ENCODE assay signal across 8 cellular contexts in genomic region chr19:36009633-36010379, GRCh38. TPM values are rescaled to one million over a fixed set of nuclear protein-coding genes. Genes with fewer than 3 reads are reported as not detected.
DNase-seq lines count a peak whose midpoint lies in the region; ATAC-seq, FAIRE-seq and TF ChIP-seq lines count a peak whose summit lies in the region.

No MANE protein-coding gene starts in this region.

- DNase-seq in T-helper 1 cell, result no peak
- no peak for DNase-seq in adipocyte (ENCODE audit: low read depth)
- DNase-seq in keratinocyte (ENCODE audit: low read depth, low spot score), result no peak
- no peak for DNase-seq in COR-L47 (lab: John Stamatoyannopoulos, UW)

- H3K27me3 ChIP-seq in adipocyte (replicated peaks; ENCODE audit: control insufficient read depth, insufficient read depth, low read length) (no peaks in the 10 kb centered on the region), keratinocyte (ENCODE audit: control insufficient read depth, extremely low read depth, insufficient read depth, low read length) (no peaks in the 10 kb centered on the region), subcutaneous abdominal adipose tissue (ENCODE audit: control insufficient read depth in 5 of 5, insufficient read depth in 4 of 5, low read length in 5 of 5) (no peaks in the 10 kb centered on the region)

- H3K79me2 ChIP-seq in keratinocyte (ENCODE audit: control insufficient read depth, insufficient read depth, low read length), result peaks cover 8% of the 10 kb centered on the region

- no peak for TF ChIP-seq CTCF in keratinocyte (optimal IDR thresholded peaks at IDR 0.05 in 1 of 3, IDR thresholded peaks at IDR 0.05 in 1 of 3, conservative IDR thresholded peaks at IDR 0.05 in 1 of 3; ENCODE audit: extremely low read depth in 1 of 3, insufficient read depth in 2 of 3, low read length in 3 of 3)

- H3K4me3 ChIP-seq in adipocyte (ENCODE audit: low read length) (peak overlapping the region; percentile 76), keratinocyte (ENCODE audit: control insufficient read depth in 2 of 3, extremely low read depth in 1 of 3, insufficient read depth in 2 of 3, low read depth in 1 of 3, low read length in 3 of 3) (peak overlapping the region in 2 of 3 experiments; percentile 13 to 46), subcutaneous abdominal adipose tissue (ENCODE audit: low read depth in 1 of 5, low read length in 5 of 5) (peak overlapping the region in 4 of 5 donors; percentile 48 to 61 (median 49))

- FAIRE-seq in keratinocyte (lab: Jason Lieb, UNC), result no peak

- peaks cover 14% of the 10 kb centered on the region for H3K36me3 Mint-ChIP-seq in T-helper 1 cell treated with Interleukin-12 subunit alpha and Interleukin-12 subunit beta and Interleukin-4 antibody, amounts not matched to agents 30 μg/mL and 1 μg/mL, for 36 hours (ENCODE audit: low read depth)

- dilution Hi-C loops in keratinocyte (cut with MboI; ENCODE audit: extremely low pct_ligation_motif_present, low sequenced_read_pairs), result no loop called here

- H3K36me3 ChIP-seq in adipocyte (ENCODE audit: control insufficient read depth, insufficient read depth, low read length, severe bottlenecking) (no peaks in the 10 kb centered on the region), keratinocyte (ENCODE audit: control insufficient read depth in 2 of 2, extremely low read depth in 1 of 2, insufficient read depth in 2 of 2, low read length in 2 of 2) (no peaks in the 10 kb centered on the region), subcutaneous abdominal adipose tissue (ENCODE audit: control insufficient read depth in 5 of 5, insufficient read depth in 5 of 5, low read length in 5 of 5) (no peaks in the 10 kb centered on the region)

- H3K4me2 ChIP-seq in keratinocyte (ENCODE audit: control insufficient read depth, extremely low read depth, insufficient read depth, low read depth, low read length), result peak overlapping the region; percentile 71

- H3K9me3 Mint-ChIP-seq in T-helper 1 cell treated with Interleukin-12 subunit alpha and Interleukin-12 subunit beta and Interleukin-4 antibody, amounts not matched to agents 30 μg/mL and 1 μg/mL, for 36 hours, result no peaks in the 10 kb centered on the region

- H3K4me1 Mint-ChIP-seq in T-helper 1 cell treated with Interleukin-12 subunit alpha and Interleukin-12 subunit beta and Interleukin-4 antibody, amounts not matched to agents 30 μg/mL and 1 μg/mL, for 36 hours (ENCODE audit: low read depth), result peaks cover 33% of the 10 kb centered on the region

- H3K9me3 ChIP-seq in adipocyte (ENCODE audit: control insufficient read depth, low read length) (no peaks in the 10 kb centered on the region), keratinocyte (ENCODE audit: control insufficient read depth, low read depth, low read length) (no peaks in the 10 kb centered on the region), subcutaneous abdominal adipose tissue (ENCODE audit: control insufficient read depth in 5 of 5, low read length in 5 of 5) (no peaks in the 10 kb centered on the region)

- ATAC-seq in HG02840 (IDR thresholded peaks at IDR 0.05; ENCODE audit: low FRiP score, unreplicated experiment) (no peak), GM18861 (IDR thresholded peaks at IDR 0.05; ENCODE audit: unreplicated experiment) (no peak)

- H3K4me1 ChIP-seq in adipocyte (ENCODE audit: control insufficient read depth, insufficient read depth, low read length), result peaks cover 17% of the 10 kb centered on the region
- H3K4me1 ChIP-seq in keratinocyte (ENCODE audit: control insufficient read depth, extremely low read depth, insufficient read depth, low read length), result peaks cover 10% of the 10 kb centered on the region
- H3K4me1 ChIP-seq in subcutaneous abdominal adipose tissue (ENCODE audit: control insufficient read depth in 5 of 5, insufficient read depth in 5 of 5, low read length in 5 of 5), result peaks cover 4 to 34% (median 28%) of the 10 kb centered on the region in 5 donors

- no peaks in the 10 kb centered on the region for H4K20me1 ChIP-seq in keratinocyte (ENCODE audit: control insufficient read depth, extremely low read depth, insufficient read depth, low read length)

- H3K27ac ChIP-seq in keratinocyte (ENCODE audit: control insufficient read depth, insufficient read depth, low read length) (no peak overlapping the region), subcutaneous abdominal adipose tissue (ENCODE audit: low read depth, low read length) (no peak overlapping the region)

- H3K9ac ChIP-seq in adipocyte (ENCODE audit: low read length), result peak overlapping the region; percentile 86
- no peak overlapping the region for H3K9ac ChIP-seq in keratinocyte (ENCODE audit: control insufficient read depth, extremely low read depth, insufficient read depth, low read length)
- H3K9ac ChIP-seq in subcutaneous abdominal adipose tissue (ENCODE audit: low read length in 5 of 5), result peak overlapping the region in 1 of 5 donors; percentile 44

- H2AFZ ChIP-seq in keratinocyte (ENCODE audit: control insufficient read depth, low read length), result peak overlapping the region; percentile 26

- H3K9me1 ChIP-seq in keratinocyte (ENCODE audit: control insufficient read depth, extremely low read depth, insufficient read depth, low read length), result no peaks in the 10 kb centered on the region

- H3K27me3 Mint-ChIP-seq in T-helper 1 cell treated with Interleukin-12 subunit alpha and Interleukin-12 subunit beta and Interleukin-4 antibody, amounts not matched to agents 30 μg/mL and 1 μg/mL, for 36 hours (ENCODE audit: low read depth), result no peaks in the 10 kb centered on the region

- peak overlapping the region; percentile 41 for H3K27ac Mint-ChIP-seq in T-helper 1 cell treated with Interleukin-12 subunit alpha and Interleukin-12 subunit beta and Interleukin-4 antibody, amounts not matched to agents 30 μg/mL and 1 μg/mL, for 36 hours

- H3K4me3 Mint-ChIP-seq in T-helper 1 cell treated with Interleukin-12 subunit alpha and Interleukin-12 subunit beta and Interleukin-4 antibody, amounts not matched to agents 30 μg/mL and 1 μg/mL, for 36 hours, result peak overlapping the region; percentile 73

RNA-seq across cellular contexts. Expression of gene SYNE4, which starts 1.2 kb away (rescaled TPM):
- polyA plus RNA-seq in keratinocyte, result 0.19 to 0.72 TPM (median 0.28 TPM) in 3 replicates
- polyA plus RNA-seq in keratinocyte (2011; ENCODE audit: low read depth), result 0.39 TPM
- polyA plus RNA-seq in keratinocyte (2011; cell fraction: cytosol; rRNA removed), result 0.17 TPM in 2 replicates
- 2.3 TPM in 2 replicates for polyA plus RNA-seq in keratinocyte (2011; cell fraction: nucleus; rRNA removed)
- polyA plus RNA-seq in keratinocyte (2012; ENCODE audit: low replicate concordance), result 0.21 and 1.0 TPM in 2 replicates
- polyA minus RNA-seq in keratinocyte, result not detected in 3 replicates
- polyA minus RNA-seq in keratinocyte (2011; cell fraction: cytosol; rRNA and poly(A)+ RNA removed), result not detected
- polyA minus RNA-seq in keratinocyte (2011; cell fraction: nucleus; rRNA and poly(A)+ RNA removed), result 0.32 and 1.4 TPM in 2 replicates

RNA-seq across cellular contexts. Expression of gene ALKBH6, which starts 4.2 kb away (rescaled TPM):
- 27.8 to 37.1 TPM (median 36.7 TPM) in 3 replicates for polyA plus RNA-seq in keratinocyte
- polyA plus RNA-seq in keratinocyte (2011; ENCODE audit: low read depth), result 3.5 TPM
- polyA plus RNA-seq in keratinocyte (2011; cell fraction: cytosol; rRNA removed), result 15.8 and 26.9 TPM in 2 replicates
- 87.0 and 90.7 TPM in 2 replicates for polyA plus RNA-seq in keratinocyte (2011; cell fraction: nucleus; rRNA removed)
- 22.5 and 25.9 TPM in 2 replicates for polyA plus RNA-seq in keratinocyte (2012; ENCODE audit: low replicate concordance)
- polyA minus RNA-seq in keratinocyte, result 10.6 to 13.3 TPM (median 12.9 TPM) in 3 replicates
- 20.7 TPM for polyA minus RNA-seq in keratinocyte (2011; cell fraction: cytosol; rRNA and poly(A)+ RNA removed)
- polyA minus RNA-seq in keratinocyte (2011; cell fraction: nucleus; rRNA and poly(A)+ RNA removed), result 8.5 and 15.7 TPM in 2 replicates

RNA-seq across cellular contexts. Expression of gene SDHAF1, which starts 14.8 kb away (rescaled TPM):
- 7.3 to 11.9 TPM (median 8.0 TPM) in 3 replicates for polyA plus RNA-seq in keratinocyte
- polyA plus RNA-seq in keratinocyte (2011; ENCODE audit: low read depth), result 3.0 TPM
- polyA plus RNA-seq in keratinocyte (2011; cell fraction: cytosol; rRNA removed), result 6.0 and 12.4 TPM in 2 replicates
- 8.5 TPM in 2 replicates for polyA plus RNA-seq in keratinocyte (2011; cell fraction: nucleus; rRNA removed)
- polyA plus RNA-seq in keratinocyte (2012; ENCODE audit: low replicate concordance), result 8.5 and 12.8 TPM in 2 replicates
- polyA minus RNA-seq in keratinocyte, result 1.5 to 3.0 TPM (median 2.7 TPM) in 3 replicates
- 11.5 TPM for polyA minus RNA-seq in keratinocyte (2011; cell fraction: cytosol; rRNA and poly(A)+ RNA removed)
- polyA minus RNA-seq in keratinocyte (2011; cell fraction: nucleus; rRNA and poly(A)+ RNA removed), result 2.6 and 2.8 TPM in 2 replicates

RNA-seq across cellular contexts. Expression of gene CLIP3, which starts 22.9 kb away (rescaled TPM):
- polyA plus RNA-seq in keratinocyte, result 0.38 to 0.76 TPM (median 0.63 TPM) in 3 replicates
- 0.49 TPM for polyA plus RNA-seq in keratinocyte (2011; ENCODE audit: low read depth)
- 0.97 and 1.8 TPM in 2 replicates for polyA plus RNA-seq in keratinocyte (2011; cell fraction: cytosol; rRNA removed)
- 1.6 and 2.6 TPM in 2 replicates for polyA plus RNA-seq in keratinocyte (2011; cell fraction: nucleus; rRNA removed)
- 1.5 and 2.9 TPM in 2 replicates for polyA plus RNA-seq in keratinocyte (2012; ENCODE audit: low replicate concordance)
- polyA minus RNA-seq in keratinocyte, result 1.3 to 5.5 TPM (median 1.8 TPM) in 3 replicates
- polyA minus RNA-seq in keratinocyte (2011; cell fraction: cytosol; rRNA and poly(A)+ RNA removed), result 1.9 TPM
- polyA minus RNA-seq in keratinocyte (2011; cell fraction: nucleus; rRNA and poly(A)+ RNA removed), result 2.0 and 2.3 TPM in 2 replicates

RNA-seq across cellular contexts. Expression of gene THAP8, which starts 44.3 kb away (rescaled TPM):
- polyA plus RNA-seq in keratinocyte, result 1.4 to 3.6 TPM (median 1.8 TPM) in 3 replicates
- polyA plus RNA-seq in keratinocyte (2011; ENCODE audit: low read depth), result 2.8 TPM
- polyA plus RNA-seq in keratinocyte (2011; cell fraction: cytosol; rRNA removed), result 1.6 and 3.6 TPM in 2 replicates
- polyA plus RNA-seq in keratinocyte (2011; cell fraction: nucleus; rRNA removed), result 1.7 and 2.7 TPM in 2 replicates
- polyA plus RNA-seq in keratinocyte (2012; ENCODE audit: low replicate concordance), result 2.6 and 3.7 TPM in 2 replicates
- 0.66 to 2.6 TPM (median 1.2 TPM) in 3 replicates for polyA minus RNA-seq in keratinocyte
- polyA minus RNA-seq in keratinocyte (2011; cell fraction: cytosol; rRNA and poly(A)+ RNA removed), result 7.1 TPM
- polyA minus RNA-seq in keratinocyte (2011; cell fraction: nucleus; rRNA and poly(A)+ RNA removed), result 0.47 and 1.8 TPM in 2 replicates
